ENCODE assay signal across 8 cellular contexts in the genomic region with DNA sequence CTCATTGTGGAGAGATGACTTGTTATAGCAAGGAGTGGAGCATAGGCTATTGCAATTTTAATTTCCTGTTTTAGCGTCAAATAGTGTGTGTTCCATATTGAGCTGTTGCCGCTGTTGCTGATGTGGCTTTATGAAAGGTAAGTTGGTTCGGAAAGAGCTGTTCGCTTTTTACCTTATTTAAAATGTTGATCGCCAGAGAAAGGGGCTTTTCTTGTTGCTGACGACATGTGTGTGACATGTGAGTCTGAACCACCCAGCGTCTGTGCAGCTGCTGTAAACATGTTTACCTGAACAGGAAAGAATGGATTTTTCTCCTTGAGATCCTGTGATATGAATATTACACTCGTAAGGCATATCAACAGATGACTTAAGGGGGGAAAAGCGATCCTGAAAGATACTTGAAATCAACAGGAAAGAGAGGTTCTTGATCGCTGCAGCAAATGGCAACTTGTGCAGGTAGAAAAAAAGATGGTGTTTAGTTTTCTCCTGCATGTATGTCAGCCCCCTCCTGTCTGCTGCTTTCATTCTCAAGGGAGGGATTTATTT. TPM values are rescaled to one million over a fixed set of nuclear protein-coding genes. Genes with fewer than 3 reads are reported as not detected.
A peak's percentile ranks its signal among the peaks of the same experiment; 100 is the strongest.
DNase-seq lines count a peak whose midpoint lies in the region; ATAC-seq and TF ChIP-seq lines count a peak whose summit lies in the region.

No MANE protein-coding gene starts in this region.

- H3K14ac ChIP-seq in mesenchymal stem cell (ENCODE audit: low read length in 2 of 2): no peak overlapping the region

- H3K4me3 ChIP-seq in astrocyte of the spinal cord (ENCODE audit: low read depth, low read length) (peak overlapping the region; percentile 93), mesenchymal stem cell (ENCODE audit: insufficient read depth in 1 of 2, low read depth in 1 of 2, low read length in 2 of 2) (peak overlapping the region in 1 of 2 experiments; percentile 88)

- H2BK120ac ChIP-seq in mesenchymal stem cell (ENCODE audit: low read depth, low read length): no peak overlapping the region

- H2BK5ac ChIP-seq in mesenchymal stem cell (ENCODE audit: low read depth, low read length, poor library complexity, severe bottlenecking): no peak overlapping the region

- no peak overlapping the region for H4K8ac ChIP-seq in mesenchymal stem cell (ENCODE audit: low read length)

- H2AK5ac ChIP-seq in mesenchymal stem cell (ENCODE audit: low read length, severe bottlenecking): no peak overlapping the region

- peak overlapping the region in 1 of 2 experiments; percentile 75 for H3K18ac ChIP-seq in mesenchymal stem cell (ENCODE audit: low read depth in 1 of 2, low read length in 2 of 2)

- no peak overlapping the region for H3K23ac ChIP-seq in mesenchymal stem cell (ENCODE audit: low read length in 2 of 2)

- TF ChIP-seq CTCF in astrocyte of the spinal cord (IDR thresholded peaks at IDR 0.05; ENCODE audit: low read depth, low read length): no peak

- in situ Hi-C loops in astrocyte of the spinal cord (cut with HindIII; ENCODE audit: low sequenced_read_pairs): no loop called here

- H3K9ac ChIP-seq in ES-I3 (ENCODE audit: low read depth, low read length) (peak overlapping the region; percentile 66; the same call in 1 of the 2 replicates), mesenchymal stem cell (ENCODE audit: low read length) (peak overlapping the region; percentile 90)

- no peak overlapping the region for H2BK12ac ChIP-seq in mesenchymal stem cell (ENCODE audit: low read length in 2 of 2)

- H3K36me3 ChIP-seq in ES-I3 (ENCODE audit: insufficient read depth, low read length) (no peaks in the 10 kb centered on the region), mesenchymal stem cell (ENCODE audit: control insufficient read depth in 1 of 2, insufficient read depth in 2 of 2, low read depth in 1 of 2, low read length in 2 of 2) (no peaks in the 10 kb centered on the region)

- DNase-seq in NCI-H2171 treated with DMSO at 0.1 percent for 48 hours (lab: John Stamatoyannopoulos, UW) (peak; percentile 90), astrocyte of the spinal cord (ENCODE audit: low read depth, low spot score) (peak; percentile 29), mesenchymal stem cell (peak; percentile 33), germinal center (ENCODE audit: low spot score) (no peak), hippocampal formation (lab: John Stamatoyannopoulos, UW) (no peak)

- WGBS in mesenchymal stem cell: 52% methylated on average over 10 of the region's 10 CpGs

- H3K9me3 ChIP-seq in ES-I3 (ENCODE audit: control insufficient read depth, insufficient read depth, low read length): no peaks in the 10 kb centered on the region
- no peaks in the 10 kb centered on the region for H3K9me3 ChIP-seq in mesenchymal stem cell (ENCODE audit: control insufficient read depth, low read length)

- no peak overlapping the region for H3K27ac ChIP-seq in mesenchymal stem cell (ENCODE audit: low read length, poor library complexity, severe bottlenecking)

- H2BK15ac ChIP-seq in mesenchymal stem cell (ENCODE audit: low read depth, poor library complexity, severe bottlenecking): no peak overlapping the region

- peaks cover 6% of the 10 kb centered on the region for H3K79me1 ChIP-seq in mesenchymal stem cell (replicated peaks; ENCODE audit: low read length, poor library complexity, severe bottlenecking)

- H4K91ac ChIP-seq in mesenchymal stem cell (ENCODE audit: low read length): no peak overlapping the region

- H3K4ac ChIP-seq in mesenchymal stem cell (ENCODE audit: low read depth in 1 of 2, low read length in 2 of 2): no peak overlapping the region

- no peak overlapping the region for H2AFZ ChIP-seq in mesenchymal stem cell (ENCODE audit: low read depth, low read length)

- H3K4me2 ChIP-seq in mesenchymal stem cell (ENCODE audit: low read length, poor library complexity, severe bottlenecking): peak overlapping the region; percentile 42

- H3K27me3 ChIP-seq in mesenchymal stem cell (ENCODE audit: control insufficient read depth in 1 of 2, insufficient read depth in 1 of 2, low read length in 2 of 2): no peaks in the 10 kb centered on the region

- ATAC-seq in GM19324 (IDR thresholded peaks at IDR 0.05; ENCODE audit: low FRiP score, unreplicated experiment) (no peak), HG03108 (IDR thresholded peaks at IDR 0.05; ENCODE audit: unreplicated experiment) (no peak)

- H3K4me1 ChIP-seq in ES-I3 (ENCODE audit: insufficient read depth, low read length) (peaks cover 4% of the 10 kb centered on the region; the same call in 1 of the 2 replicates), mesenchymal stem cell (ENCODE audit: control insufficient read depth, insufficient read depth, low read depth, low read length) (peaks cover 2% of the 10 kb centered on the region)

RNA-seq across cellular contexts. Expression of a gene that starts 2.5 kb away (rescaled TPM):
- 32.8 TPM for polyA plus RNA-seq in mesenchymal stem cell (2013, experiment 1 of 2)
- 34.0 TPM for polyA plus RNA-seq in mesenchymal stem cell (2013, experiment 2 of 2)

Comparison
In these comparisons a context has a peak if more than half of its experiments do, and no peak if none do; other contexts are left out.
1. DNase-seq: peak in NCI-H2171 treated with DMSO at 0.1 percent for 48 hours (single experiment), astrocyte of the spinal cord (single experiment) and mesenchymal stem cell (single experiment); none in germinal center (single experiment) and hippocampal formation (0 of 2).